13 cellular contexts compared by ENCODE assay signal in genomic region chr9:19720374-19720773, GRCh38.
DNase-seq lines count a peak whose midpoint lies in the region; ATAC-seq and TF ChIP-seq lines count a peak whose summit lies in the region.
"Had no signal": no experiment of that assay in that cellular context is flagged by ENCODE, and none has a peak within 500 bp of the region (broad histone marks: within the 10 kb centered on the region; RNA-seq: fewer than 3 reads in every experiment).

No MANE protein-coding gene starts in this region.

- POLR2A ChIA-PET in HEK293 (lab: Yijun Ruan, JAX), result no interaction called here

- no peak overlapping the region for H3K9ac ChIP-seq in fibroblast of lung (ENCODE audit: insufficient read depth, low read length)

- no peaks in the 10 kb centered on the region for H3K79me2 ChIP-seq in fibroblast of lung (ENCODE audit: control insufficient read depth, insufficient read depth, low read length)
- H3K79me2 ChIP-seq in osteoblast (ENCODE audit: insufficient read depth, low read length), result no peaks in the 10 kb centered on the region

- H3K27me3 ChIP-seq in SJCRH30, result no peaks in the 10 kb centered on the region
- no peaks in the 10 kb centered on the region for H3K27me3 ChIP-seq in fibroblast of lung (ENCODE audit: control insufficient read depth, insufficient read depth, low read length)
- H3K27me3 ChIP-seq in osteoblast (ENCODE audit: insufficient read depth, low read length), result no peaks in the 10 kb centered on the region
- no peaks in the 10 kb centered on the region for H3K27me3 ChIP-seq in suprapubic skin
- H3K27me3 ChIP-seq: ascending aorta had no signal

- TF ChIP-seq EP300 in suprapubic skin (IDR thresholded peaks at IDR 0.05), result no peak

- TF ChIP-seq CTCF in HEK293 (tag by site-specific recombination; IDR thresholded peaks at IDR 0.05) (no peak), fibroblast of lung (conservative IDR thresholded peaks at IDR 0.05 in 1 of 2, IDR thresholded peaks at IDR 0.05 in 1 of 2; ENCODE audit: low read depth in 1 of 2, low read length in 2 of 2) (no peak), osteoblast (IDR thresholded peaks at IDR 0.05; ENCODE audit: extremely low read depth, low read depth, low read length) (no peak), suprapubic skin (IDR thresholded peaks at IDR 0.05) (no peak)

- no peak overlapping the region for H3K27ac ChIP-seq in HEK293 (ENCODE audit: extremely low read depth, low read depth, low read length)
- no peak overlapping the region for H3K27ac ChIP-seq in SJCRH30
- no peak overlapping the region for H3K27ac ChIP-seq in fibroblast of lung (ENCODE audit: insufficient read depth, low read length)
- no peak overlapping the region for H3K27ac ChIP-seq in osteoblast (ENCODE audit: low read depth, low read length)
- H3K27ac ChIP-seq in suprapubic skin, result no peak overlapping the region
- H3K27ac ChIP-seq: ascending aorta had no signal

- peak; percentile 12 to 68 for DNase-seq in SJCRH30
- peak; percentile 13 to 43 for DNase-seq in fibroblast of lung (ENCODE audit: low read depth in 2 of 2)
- peak; percentile 4 for DNase-seq in osteoblast (ENCODE audit: insufficient read length, low spot score, missing footprints)
- no peak for DNase-seq in NCI-H1436 (lab: John Stamatoyannopoulos, UW)
- no peak for DNase-seq in suprapubic skin (ENCODE audit: low spot score in 2 of 2)
- DNase-seq: activated CD8-positive, alpha-beta memory T cell treated with anti-CD3 and anti-CD28 coated beads for 24 hours; DND-41; stimulated activated CD4-positive, alpha-beta T cell treated with anti-CD3 and anti-CD28 coated beads, Interleukin-2, amount 100 ng/mL, for 24 hours; substantia nigra had no signal

- H3K4me2 ChIP-seq in fibroblast of lung (ENCODE audit: extremely low read depth, insufficient read depth, low read length) (no peak overlapping the region), osteoblast (ENCODE audit: insufficient read depth, low read length) (no peak overlapping the region)

- H3K36me3 ChIP-seq in HEK293 (ENCODE audit: control insufficient read depth in 2 of 2, insufficient read depth in 1 of 2, low read length in 2 of 2) (no peaks in the 10 kb centered on the region), SJCRH30 (no peaks in the 10 kb centered on the region), fibroblast of lung (ENCODE audit: control insufficient read depth, insufficient read depth, low read length) (no peaks in the 10 kb centered on the region), osteoblast (ENCODE audit: insufficient read depth, low read length) (no peaks in the 10 kb centered on the region), suprapubic skin (no peaks in the 10 kb centered on the region)
- H3K36me3 ChIP-seq: ascending aorta had no signal

- WGBS in suprapubic skin, result 18% methylated on average over 3 of the region's 3 CpGs

- H3K4me3 ChIP-seq in HEK293 (ENCODE audit: low read depth, low read length) (no peak overlapping the region), SJCRH30 (no peak overlapping the region), fibroblast of lung (replicated peaks in 1 of 4; ENCODE audit: control extremely low read depth in 1 of 4, insufficient read depth in 1 of 4, low read depth in 3 of 4, low read length in 4 of 4) (no peak overlapping the region), osteoblast (ENCODE audit: insufficient read depth, low read length) (no peak overlapping the region), suprapubic skin (no peak overlapping the region)
- H3K4me3 ChIP-seq: ascending aorta had no signal

- CTCF ChIA-PET in HEK293 (lab: Yijun Ruan, JAX), result no interaction called here

- H3K4me1 ChIP-seq in HEK293 (ENCODE audit: control insufficient read depth, insufficient read depth, low read length) (no peaks in the 10 kb centered on the region), SJCRH30 (no peaks in the 10 kb centered on the region), fibroblast of lung (ENCODE audit: control insufficient read depth, extremely low read depth, insufficient read depth, low read length) (no peaks in the 10 kb centered on the region), osteoblast (ENCODE audit: insufficient read depth, low read length) (no peaks in the 10 kb centered on the region), suprapubic skin (no peaks in the 10 kb centered on the region)
- H3K4me1 ChIP-seq: ascending aorta had no signal

- H2AFZ ChIP-seq in fibroblast of lung (ENCODE audit: low read length), result no peak overlapping the region
- H2AFZ ChIP-seq in osteoblast (ENCODE audit: low read length), result no peak overlapping the region

- ATAC-seq in GM18502 (IDR thresholded peaks at IDR 0.05; ENCODE audit: poor library complexity, unreplicated experiment) (no peak), GM21526 (IDR thresholded peaks at IDR 0.05; ENCODE audit: low FRiP score, unreplicated experiment) (no peak)

- H4K20me1 ChIP-seq in fibroblast of lung (ENCODE audit: control insufficient read depth, extremely low read depth, insufficient read depth, low read length) (no peaks in the 10 kb centered on the region), osteoblast (ENCODE audit: insufficient read depth, low read length) (no peaks in the 10 kb centered on the region)

- H3K9me3 ChIP-seq in HEK293 (ENCODE audit: control insufficient read depth, insufficient read depth, low read depth, low read length) (no peaks in the 10 kb centered on the region), SJCRH30 (replicated peaks) (no peaks in the 10 kb centered on the region), fibroblast of lung (ENCODE audit: control insufficient read depth, insufficient read depth, low read depth, low read length) (no peaks in the 10 kb centered on the region), osteoblast (ENCODE audit: low read depth, low read length) (no peaks in the 10 kb centered on the region), suprapubic skin (no peaks in the 10 kb centered on the region)
- H3K9me3 ChIP-seq: ascending aorta had no signal

- TF ChIP-seq POLR2A in suprapubic skin (IDR thresholded peaks at IDR 0.05), result no peak

TF ChIP-seq in HEK293, 187 proteins besides CTCF, POLR2A, EP300 and RAD21:
- TF ChIP-seq REST (tag by site-specific recombination; IDR thresholded peaks at IDR 0.05), result peak; percentile 92
- peak; percentile 78 for TF ChIP-seq TCF7L2 (IDR thresholded peaks at IDR 0.05; ENCODE audit: borderline replicate concordance, low read depth, low read length)
- no peak for TF ChIP-seq ZNF140 (tag by site-specific recombination; IDR thresholded peaks at IDR 0.05)

Comparison
In these comparisons a context has a peak if more than half of its experiments do, and no peak if none do; other contexts are left out.
1. DNase-seq: peak in SJCRH30 (2 of 2), fibroblast of lung (2 of 2) and osteoblast (single experiment); none in NCI-H1436 (single experiment) and suprapubic skin (0 of 2).